Comparison of ENCODE assay signal across 33 cellular contexts in genomic region chr7:130544356-130544755, GRCh38.
"Had no signal": no experiment of that assay in that cellular context is flagged by ENCODE, and none has a peak within 500 bp of the region (broad histone marks: within the 10 kb centered on the region; RNA-seq: fewer than 3 reads in every experiment).

No MANE protein-coding gene starts in this region.

- H3K27me3 ChIP-seq: MG63 had no signal

- H3K4me3 ChIP-seq: MG63 had no signal

- H3K9me3 ChIP-seq: MG63 had no signal

- H3K36me3 ChIP-seq: MG63 had no signal

- DNase-seq: Karpas-422, Kasumi-1, MG63, MM.1S, MV-4-11, NCI-H1048, NCI-H1092, NCI-H1092 treated with DMSO at 0.1 percent for 48 hours, NCI-H1105, NCI-H1105 treated with DMSO at 0.1 percent for 48 hours, NCI-H1417 treated with DMSO at 0.1 percent for 48 hours, NCI-H1436, NCI-H1436 treated with DMSO at 0.1 percent for 48 hours, NCI-H146, NCI-H1694, NCI-H1694 treated with DMSO at 0.1 percent for 48 hours, NCI-H187, NCI-H187 treated with DMSO at 0.1 percent for 48 hours, NCI-H1930, NCI-H2029, NCI-H2029 treated with DMSO at 0.1 percent for 48 hours, NCI-H2081, NCI-H2081 treated with DMSO at 0.1 percent for 48 hours, NCI-H2107, NCI-H2171, NCI-H2171 treated with DMSO at 0.1 percent for 48 hours, NCI-H2227 treated with DMSO at 0.1 percent for 48 hours, NCI-H226, NCI-H345, NCI-H446, NCI-H446 treated with DMSO at 0.1 percent for 48 hours, NCI-H510A, NCI-H510A treated with DMSO at 0.1 percent for 48 hours had no signal
